Comparison of ENCODE assay signal across 19 cellular contexts in genomic region chr10:21318768-21319167, GRCh38.
DNase-seq lines count a peak whose midpoint lies in the region; ATAC-seq, FAIRE-seq and TF ChIP-seq lines count a peak whose summit lies in the region.
"Had no signal": no experiment of that assay in that cellular context is flagged by ENCODE, and none has a peak within 500 bp of the region (broad histone marks: within the 10 kb centered on the region; RNA-seq: fewer than 3 reads in every experiment).

No MANE protein-coding gene starts in this region.

- H4K91ac ChIP-seq in H1 (replicated peaks; ENCODE audit: insufficient read length, low read length): peak overlapping the region; percentile 52

- CTCF ChIA-PET in H1 (lab: Charles Lee; ENCODE audit: partially characterized antibody): interaction anchor here (0.7 to 1.4 kb wide), 3 partner anchors 12 to 67 kb away, joined by 3 read pairs; no protein-coding TSS in a partner anchor
- CTCF ChIA-PET in activated CD4-positive, alpha-beta memory T cell treated with anti-CD3 and anti-CD28 coated beads for 36 hours (lab: Charles Lee): no interaction called here

- TF ChIP-seq CTCF in H1 (IDR thresholded peaks at IDR 0.05; ENCODE audit: control extremely low read depth in 1 of 3, insufficient read depth in 1 of 3, low read depth in 1 of 3, low read length in 3 of 3) (no peak), type B pancreatic cell (conservative IDR thresholded peaks at IDR 0.05) (no peak)

- POLR2A ChIA-PET in H1 (lab: Charles Lee; ENCODE audit: partially characterized antibody): no interaction called here
- POLR2A ChIA-PET in activated CD4-positive, alpha-beta memory T cell treated with anti-CD3 and anti-CD28 coated beads for 36 hours (lab: Charles Lee): no interaction called here

- ATAC-seq in left cardiac atrium (no peak), Right ventricle myocardium inferior (no peak), GM21381 (IDR thresholded peaks at IDR 0.05; ENCODE audit: unreplicated experiment) (no peak)
- ATAC-seq: T-helper 17 cell had no signal

- no peak for FAIRE-seq in H1 (lab: Jason Lieb, UNC)
- FAIRE-seq: GM18507 had no signal

- peaks cover 28% of the 10 kb centered on the region for H3K4me1 Mint-ChIP-seq in type B pancreatic cell (ENCODE audit: unreplicated experiment)
- no peaks in the 10 kb centered on the region for H3K4me1 Mint-ChIP-seq in activated CD4-positive, alpha-beta memory T cell treated with anti-CD3 and anti-CD28 coated beads for 36 hours (ENCODE audit: low read depth)
- H3K4me1 Mint-ChIP-seq: activated naive CD4-positive, alpha-beta T cell treated with anti-CD3 and anti-CD28 coated beads, Interleukin-2, amount 10 ng/mL, durations not matched to agents 7 days and 5 days; central memory CD8-positive, alpha-beta T cell; T-helper 17 cell had no signal

- DNase-seq in left cardiac atrium (peak; percentile 36), Right ventricle myocardium inferior (ENCODE audit: missing footprints) (no peak), NCI-H748 treated with DMSO at 0.1 percent for 48 hours (lab: John Stamatoyannopoulos, UW) (peak; percentile 9), H1 (ENCODE audit: low read depth in 1 of 2, low spot score in 2 of 2) (no peak), type B pancreatic cell (ENCODE audit: extremely low spot score, unreplicated experiment) (no peak), inferior parietal cortex (ENCODE audit: extremely low spot score) (no peak)
- no peak for DNase-seq in activated CD4-positive, alpha-beta memory T cell treated with anti-CD3 and anti-CD28 coated beads for 36 hours
- DNase-seq: activated CD8-positive, alpha-beta memory T cell treated with anti-CD3 and anti-CD28 coated beads for 24 hours; activated naive CD4-positive, alpha-beta T cell treated with anti-CD3 and anti-CD28 coated beads, Interleukin-2, amount 10 ng/mL, durations not matched to agents 7 days and 5 days; GF-D8; Kasumi-1; NK-92 treated with Interleukin-12 subunit alpha and Interleukin-12 subunit beta, amount 100 ng/mL, for 24 hours; stimulated activated CD4-positive, alpha-beta T cell treated with anti-CD3 and anti-CD28 coated beads, Interleukin-4, amount 100 ng/mL, for 1 hour; stimulated activated naive CD4-positive, alpha-beta T cell; T-helper 17 cell had no signal

- H3K23ac ChIP-seq in H1 (ENCODE audit: insufficient read length): no peak overlapping the region

- TF ChIP-seq RAD21 in H1 (IDR thresholded peaks at IDR 0.05 in 1 of 2, conservative IDR thresholded peaks at IDR 0.05 in 1 of 2; ENCODE audit: low read depth in 2 of 2, low read length in 2 of 2): no peak

- no peaks in the 10 kb centered on the region for H3K27me3 ChIP-seq in H1 (replicated peaks in 1 of 4; ENCODE audit: control insufficient read depth in 3 of 4, extremely low read depth in 1 of 4, insufficient read depth in 3 of 4, low read length in 3 of 4)
- H3K27me3 ChIP-seq: BLaER1 had no signal

- no peak overlapping the region for H3K4ac ChIP-seq in H1 (replicated peaks; ENCODE audit: insufficient read length, low read depth, low read length)

- H2BK5ac ChIP-seq in H1 (ENCODE audit: low read depth, low read length): peak overlapping the region; percentile 40; the same call in 1 of the 2 replicates

- peaks cover 10 to 22% (median 14%) of the 10 kb centered on the region in 4 experiments; a peak in 6 of 7 replicates for H3K4me1 ChIP-seq in H1 (replicated peaks in 1 of 4; ENCODE audit: control insufficient read depth in 3 of 4, insufficient read depth in 4 of 4, low read length in 3 of 4)

- H3K56ac ChIP-seq in H1 (replicated peaks; ENCODE audit: insufficient read length, low read depth, low read length): no peak overlapping the region

- TF ChIP-seq EP300 in H1 (IDR thresholded peaks at IDR 0.05; ENCODE audit: borderline replicate concordance in 1 of 2, low read depth in 2 of 2, low read length in 2 of 2): no peak

- 0 out of 7 replicates have a peak overlapping the region, but pooled peaks of 1 of the 4 experiments have one; percentile 6 for H3K9ac ChIP-seq in H1 (replicated peaks in 1 of 4; ENCODE audit: extremely low read depth in 1 of 4, low read depth in 3 of 4, low read length in 3 of 4)
- H3K9ac ChIP-seq: BLaER1 had no signal

- H3K27ac Mint-ChIP-seq in type B pancreatic cell: peak overlapping the region; percentile 20
- no peak overlapping the region for H3K27ac Mint-ChIP-seq in activated CD4-positive, alpha-beta memory T cell treated with anti-CD3 and anti-CD28 coated beads for 36 hours
- H3K27ac Mint-ChIP-seq: activated naive CD4-positive, alpha-beta T cell treated with anti-CD3 and anti-CD28 coated beads, Interleukin-2, amount 10 ng/mL, durations not matched to agents 7 days and 5 days; T-helper 17 cell had no signal

- peak overlapping the region; percentile 31 for H4K5ac ChIP-seq in H1 (ENCODE audit: insufficient read length, low read depth, low read length)

- H4K20me1 ChIP-seq in H1 (replicated peaks in 1 of 2; ENCODE audit: control insufficient read depth in 1 of 2, insufficient read depth in 2 of 2, low read length in 2 of 2): no peaks in the 10 kb centered on the region
- H4K20me1 ChIP-seq: BLaER1 had no signal

- no peaks in the 10 kb centered on the region for H3K79me2 ChIP-seq in H1 (ENCODE audit: control insufficient read depth in 1 of 2, insufficient read depth in 2 of 2, low read length in 2 of 2)

- H3K36me3 Mint-ChIP-seq in type B pancreatic cell: no peaks in the 10 kb centered on the region
- no peaks in the 10 kb centered on the region for H3K36me3 Mint-ChIP-seq in activated CD4-positive, alpha-beta memory T cell treated with anti-CD3 and anti-CD28 coated beads for 36 hours
- H3K36me3 Mint-ChIP-seq: activated naive CD4-positive, alpha-beta T cell treated with anti-CD3 and anti-CD28 coated beads, Interleukin-2, amount 10 ng/mL, durations not matched to agents 7 days and 5 days had no signal

- H4K8ac ChIP-seq in H1 (ENCODE audit: extremely low read depth, insufficient read depth, low read length): no peak overlapping the region

- TF ChIP-seq POLR2A in H1 (IDR thresholded peaks at IDR 0.05; ENCODE audit: control extremely low read depth in 1 of 2, low read depth in 2 of 2, low read length in 2 of 2): no peak

- H3K23me2 ChIP-seq in H1 (ENCODE audit: low read depth, low read length): no peaks in the 10 kb centered on the region

- no peaks in the 10 kb centered on the region for H3K9me3 Mint-ChIP-seq in type B pancreatic cell
- H3K9me3 Mint-ChIP-seq in activated CD4-positive, alpha-beta memory T cell treated with anti-CD3 and anti-CD28 coated beads for 36 hours: no peaks in the 10 kb centered on the region
- H3K9me3 Mint-ChIP-seq: activated naive CD4-positive, alpha-beta T cell treated with anti-CD3 and anti-CD28 coated beads, Interleukin-2, amount 10 ng/mL, durations not matched to agents 7 days and 5 days; central memory CD8-positive, alpha-beta T cell had no signal

- peak overlapping the region; percentile 43 for H2BK20ac ChIP-seq in H1 (ENCODE audit: low read length)

- H2BK15ac ChIP-seq in H1 (ENCODE audit: low read length): no peak overlapping the region

- no peak overlapping the region for H3K18ac ChIP-seq in H1 (ENCODE audit: extremely low read depth, low read length)

- no peak overlapping the region for H3K14ac ChIP-seq in H1 (ENCODE audit: insufficient read length)

- peak overlapping the region; percentile 91 for H2AFZ ChIP-seq in H1 (ENCODE audit: low read length)

- H3K27me3 Mint-ChIP-seq in type B pancreatic cell: no peaks in the 10 kb centered on the region
- no peaks in the 10 kb centered on the region for H3K27me3 Mint-ChIP-seq in activated CD4-positive, alpha-beta memory T cell treated with anti-CD3 and anti-CD28 coated beads for 36 hours
- H3K27me3 Mint-ChIP-seq: activated naive CD4-positive, alpha-beta T cell treated with anti-CD3 and anti-CD28 coated beads, Interleukin-2, amount 10 ng/mL, durations not matched to agents 7 days and 5 days had no signal

- H3K9me3 ChIP-seq in H1 (ENCODE audit: insufficient read depth in 2 of 2, low read depth in 1 of 2, low read length in 1 of 2): no peaks in the 10 kb centered on the region

- no peak overlapping the region for H3K4me3 Mint-ChIP-seq in type B pancreatic cell
- H3K4me3 Mint-ChIP-seq in activated CD4-positive, alpha-beta memory T cell treated with anti-CD3 and anti-CD28 coated beads for 36 hours: no peak overlapping the region
- H3K4me3 Mint-ChIP-seq: activated naive CD4-positive, alpha-beta T cell treated with anti-CD3 and anti-CD28 coated beads, Interleukin-2, amount 10 ng/mL, durations not matched to agents 7 days and 5 days; central memory CD8-positive, alpha-beta T cell; T-helper 17 cell had no signal

- WGBS in H1 (ENCODE audit: extremely low coverage in 1 of 2, insufficient coverage in 1 of 2, insufficient read length in 1 of 2, insufficient replicate concordance in 2 of 2, low coverage in 1 of 2, low lambda C conversion rate in 2 of 2, missing lambda C conversion rate in 1 of 2), 2 experiments: 88% methylated on average over 6 of the region's 6 CpGs; no CpG with 5 or more reads in 1 of the 2 experiments

- H2BK12ac ChIP-seq in H1 (ENCODE audit: low read depth, low read length): peak overlapping the region; percentile 94

- H2BK120ac ChIP-seq in H1 (replicated peaks; ENCODE audit: low read depth, low read length): no peak overlapping the region

- H3K4me2 ChIP-seq in H1 (ENCODE audit: insufficient read depth in 1 of 2, low read depth in 2 of 2, low read length in 2 of 2): no peak overlapping the region
- H3K4me2 ChIP-seq: BLaER1 had no signal

- no peak overlapping the region for H3K27ac ChIP-seq in H1 (ENCODE audit: low read depth, low read length)
- H3K27ac ChIP-seq: BLaER1 had no signal

- no peaks in the 10 kb centered on the region for H3K36me3 ChIP-seq in H1 (ENCODE audit: control insufficient read depth in 2 of 4, insufficient read depth in 4 of 4, low read length in 3 of 4)
- H3K36me3 ChIP-seq: BLaER1 had no signal

- H2AK5ac ChIP-seq in H1 (ENCODE audit: low read depth, low read length): no peak overlapping the region

- H3K79me1 ChIP-seq in H1 (ENCODE audit: low read depth, low read length): no peaks in the 10 kb centered on the region

- no peak overlapping the region for H3K4me3 ChIP-seq in H1 (ENCODE audit: extremely low read depth in 1 of 4, insufficient read depth in 2 of 4, low read depth in 3 of 4, low read length in 4 of 4)
- H3K4me3 ChIP-seq: BLaER1 had no signal

- intact Hi-C loops in left cardiac atrium (cut with DNase I) (no loop called here), Right ventricle myocardium inferior (cut with DNase I) (no loop called here)
- intact Hi-C loops in activated CD4-positive, alpha-beta memory T cell treated with anti-CD3 and anti-CD28 coated beads for 36 hours (cut with micrococcal nuclease): no loop called here

TF ChIP-seq in H1, 55 proteins besides CTCF, POLR2A, EP300 and RAD21 (continues in another document):
- no peak for TF ChIP-seq EGR1 (IDR thresholded peaks at IDR 0.05; ENCODE audit: borderline replicate concordance, low read depth, low read length)

Comparison
In these comparisons a context has a peak if more than half of its experiments do, and no peak if none do; other contexts are left out.
1. DNase-seq: peak in left cardiac atrium (single experiment) and NCI-H748 treated with DMSO at 0.1 percent for 48 hours (single experiment); none in Right ventricle myocardium inferior (single experiment), H1 (0 of 2), type B pancreatic cell (single experiment), inferior parietal cortex (single experiment) and activated CD4-positive, alpha-beta memory T cell treated with anti-CD3 and anti-CD28 coated beads for 36 hours (single experiment).